Comparison of ENCODE assay signal across 1 cellular context in genomic region chr1:46076343-46076742, GRCh38.
TF ChIP-seq lines count a peak whose summit lies in the region.

No MANE protein-coding gene starts in this region.

TF ChIP-seq in K562, 482 proteins besides CTCF, POLR2A, EP300 and RAD21 (continued from another document):
- TF ChIP-seq ZBTB34 (CRISPR knock-in tag; IDR thresholded peaks at IDR 0.05) (no peak), PTBP1 (IDR thresholded peaks at IDR 0.05; ENCODE audit: low read depth, low read length) (no peak), ZNF253 (CRISPR knock-in tag; conservative IDR thresholded peaks at IDR 0.05) (no peak), EHMT2 (IDR thresholded peaks at IDR 0.05) (no peak), NR1H2 (CRISPR knock-in tag; IDR thresholded peaks at IDR 0.05) (no peak), THRA (IDR thresholded peaks at IDR 0.05) (no peak), GMEB1 (CRISPR knock-in tag; IDR thresholded peaks at IDR 0.05) (no peak), CTCFL (IDR thresholded peaks at IDR 0.05; ENCODE audit: borderline replicate concordance, insufficient read depth, low read depth, low read length, poor library complexity, severe bottlenecking) (no peak), ZNF277 (CRISPR knock-in tag; IDR thresholded peaks at IDR 0.05; ENCODE audit: borderline replicate concordance) (no peak), NCOA1 (IDR thresholded peaks at IDR 0.05; ENCODE audit: low read depth) (no peak), ZBTB7A (IDR thresholded peaks at IDR 0.05; ENCODE audit: borderline replicate concordance, control insufficient read depth, low read depth, low read length) (no peak), RB1 (IDR thresholded peaks at IDR 0.05; ENCODE audit: low read depth) (no peak), ZSCAN29 (IDR thresholded peaks at IDR 0.05) (no peak), HMG20A (CRISPR knock-in tag; conservative IDR thresholded peaks at IDR 0.05) (no peak), HBP1 (CRISPR knock-in tag; IDR thresholded peaks at IDR 0.05) (no peak), ZNF316 (IDR thresholded peaks at IDR 0.05) (peak; percentile 96), CREB3L1 (IDR thresholded peaks at IDR 0.05; ENCODE audit: borderline replicate concordance, low read depth) (no peak), MAFK (IDR thresholded peaks at IDR 0.05; ENCODE audit: low read length) (peak; percentile 79), ASH1L (IDR thresholded peaks at IDR 0.05; ENCODE audit: borderline replicate concordance, low read depth, partially characterized antibody) (no peak), MAFF (IDR thresholded peaks at IDR 0.05; ENCODE audit: low read length) (peak; percentile 76), ZNF717 (CRISPR knock-in tag; IDR thresholded peaks at IDR 0.05) (no peak)
